21 cellular contexts compared by ENCODE assay signal in genomic region chr1:21654209-21654608, GRCh38. TPM values are rescaled to one million over a fixed set of nuclear protein-coding genes. Genes with fewer than 3 reads are reported as not detected.
"Had no signal": no experiment of that assay in that cellular context is flagged by ENCODE, and none has a peak within 500 bp of the region (broad histone marks: within the 10 kb centered on the region; RNA-seq: fewer than 3 reads in every experiment).

No MANE protein-coding gene starts in this region.

- ATAC-seq: foreskin keratinocyte; left lobe of liver; mucosa of descending colon; naive thymus-derived CD8-positive, alpha-beta T cell; pancreas; right cardiac atrium had no signal

- H3K36me3 ChIP-seq: pancreas, stomach, tibial artery, upper lobe of left lung, uterus had no signal

- H3K4me3 ChIP-seq: mucosa of descending colon, pancreas, stomach, tibial artery, upper lobe of left lung, uterus had no signal

- FAIRE-seq: colon, endothelial cell of umbilical vein, pancreas, small intestine had no signal

- H3K27ac Mint-ChIP-seq: dendritic cell treated with granulocyte-macrophage colony-stimulating factor and Interleukin-4, amounts not matched to agents 40 ng/mL and 50 ng/mL, for 4 days; endodermal cell; naive thymus-derived CD8-positive, alpha-beta T cell; progenitor cell of endocrine pancreas had no signal

- H3K27ac ChIP-seq: foreskin keratinocyte, pancreas, tibial artery, uterus had no signal

- H3K4me1 ChIP-seq: foreskin keratinocyte had no signal

- DNase-seq: effector CD4-positive, alpha-beta T cell; endodermal cell; erythroblast; foreskin keratinocyte; kidney glomerular epithelial cell; mucosa of descending colon; naive thymus-derived CD8-positive, alpha-beta T cell; small intestine; stimulated activated CD4-positive, alpha-beta T cell treated with anti-CD3 and anti-CD28 coated beads, Interleukin-12 subunit alpha, Interleukin-12 subunit beta, amount 100 ng/mL, for 4 hours; stimulated activated naive CD4-positive, alpha-beta T cell; stomach; tibial artery; upper lobe of left lung; uterus had no signal

- H3K9me3 Mint-ChIP-seq: dendritic cell treated with granulocyte-macrophage colony-stimulating factor and Interleukin-4, amounts not matched to agents 40 ng/mL and 50 ng/mL, for 4 days; endodermal cell; naive thymus-derived CD8-positive, alpha-beta T cell had no signal

- H3K9me3 ChIP-seq: mucosa of descending colon, pancreas, stomach, tibial artery, upper lobe of left lung, uterus had no signal

- H3K27me3 ChIP-seq: pancreas, uterus had no signal

- H3K4me3 Mint-ChIP-seq: dendritic cell treated with granulocyte-macrophage colony-stimulating factor and Interleukin-4, amounts not matched to agents 40 ng/mL and 50 ng/mL, for 4 days; endodermal cell; naive thymus-derived CD8-positive, alpha-beta T cell had no signal

RNA-seq across cellular contexts. Expression of gene RAP1GAP, which starts 14.9 kb away (rescaled TPM):
- polyA plus RNA-seq: naive thymus-derived CD8-positive, alpha-beta T cell had no signal
